1 cellular context compared by ENCODE assay signal in the genomic region with DNA sequence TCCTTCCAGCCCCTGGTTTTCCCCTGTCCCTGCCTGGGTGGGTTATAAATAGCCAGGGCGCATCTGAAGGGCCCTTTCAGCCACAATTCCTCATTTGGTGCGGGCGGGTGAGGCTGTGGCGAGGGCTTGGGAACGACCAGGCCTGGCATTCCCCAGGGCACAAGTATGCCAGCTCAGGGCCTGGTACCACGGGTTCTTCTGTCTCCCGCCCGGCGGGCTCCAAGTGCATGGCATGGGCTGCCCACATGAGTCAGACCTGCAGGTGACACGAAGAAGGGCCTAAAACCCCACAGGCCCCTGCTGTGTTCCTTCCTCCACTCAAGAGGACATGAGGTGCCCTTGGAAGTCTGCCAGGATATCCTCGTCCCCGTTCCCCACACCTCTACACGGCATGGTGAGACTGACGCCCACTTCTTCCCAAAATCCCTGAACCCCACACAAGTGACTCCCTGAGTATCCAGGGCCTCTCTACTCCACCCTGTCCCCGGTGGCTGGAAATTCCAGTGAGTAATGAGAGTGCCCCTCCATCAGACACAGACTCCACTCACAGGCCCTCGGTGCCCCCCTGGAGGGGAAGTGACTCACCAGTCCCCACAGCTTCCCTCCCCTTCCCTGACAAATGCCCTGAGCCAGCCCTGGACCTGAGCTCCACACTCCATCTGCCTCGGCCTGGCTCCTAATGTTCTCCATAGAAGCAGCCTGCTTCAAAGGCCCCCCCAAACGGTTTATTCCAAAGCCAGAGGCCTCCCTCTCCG.
A peak's percentile ranks its signal among the peaks of the same experiment; 100 is the strongest.
TF ChIP-seq lines count a peak whose summit lies in the region.

No MANE protein-coding gene starts in this region.

TF ChIP-seq in HepG2, 621 proteins besides CTCF, POLR2A, EP300 and RAD21 (continued from another document and continues in another):
- TF ChIP-seq DMTF1 (CRISPR knock-in tag; IDR thresholded peaks at IDR 0.05) (no peak), KLF6 (CRISPR knock-in tag; IDR thresholded peaks at IDR 0.05) (no peak), SRF (IDR thresholded peaks at IDR 0.05; ENCODE audit: low read depth, low read length) (no peak), NFAT5 (CRISPR knock-in tag; IDR thresholded peaks at IDR 0.05) (no peak), ZNF350 (CRISPR knock-in tag; IDR thresholded peaks at IDR 0.05; ENCODE audit: borderline replicate concordance, low read depth) (no peak), HNRNPK (IDR thresholded peaks at IDR 0.05; ENCODE audit: low read depth, low read length, poor library complexity, severe bottlenecking) (no peak), ZNF337 (CRISPR knock-in tag; IDR thresholded peaks at IDR 0.05; ENCODE audit: borderline replicate concordance, low read depth) (no peak), DDIT3 (CRISPR knock-in tag; IDR thresholded peaks at IDR 0.05) (no peak), AGO2 (optimal IDR thresholded peaks at IDR 0.05; ENCODE audit: low read depth, low read length) (no peak), YEATS2 (CRISPR knock-in tag; IDR thresholded peaks at IDR 0.05; ENCODE audit: borderline replicate concordance) (peak; percentile 19; the same call in 1 of the 2 replicates), NR2F1 (CRISPR knock-in tag; IDR thresholded peaks at IDR 0.05) (no peak), ASH2L (IDR thresholded peaks at IDR 0.05; ENCODE audit: insufficient read length, low read depth, low read length) (no peak), ZNF543 (CRISPR knock-in tag; IDR thresholded peaks at IDR 0.05) (no peak), MLLT10 (CRISPR knock-in tag; IDR thresholded peaks at IDR 0.05) (no peak), THAP11 (CRISPR knock-in tag; IDR thresholded peaks at IDR 0.05) (no peak; the same call in 1 of the 2 replicates), ZNF674 (CRISPR knock-in tag; IDR thresholded peaks at IDR 0.05; ENCODE audit: low read depth) (no peak), ATRX (CRISPR knock-in tag; IDR thresholded peaks at IDR 0.05; ENCODE audit: borderline replicate concordance) (no peak), PCBP1 (IDR thresholded peaks at IDR 0.05; ENCODE audit: borderline replicate concordance, low read depth, low read length) (no peak), ZNF446 (CRISPR knock-in tag; IDR thresholded peaks at IDR 0.05) (no peak), NCOA5 (CRISPR knock-in tag; IDR thresholded peaks at IDR 0.05) (no peak), ZBTB8A (CRISPR knock-in tag; IDR thresholded peaks at IDR 0.05; ENCODE audit: borderline replicate concordance, low read depth) (no peak), ZFAT (CRISPR knock-in tag; conservative IDR thresholded peaks at IDR 0.05) (no peak), RELA (CRISPR knock-in tag; IDR thresholded peaks at IDR 0.05) (no peak), RFX1 (IDR thresholded peaks at IDR 0.05) (no peak), ZBTB7A (CRISPR knock-in tag; IDR thresholded peaks at IDR 0.05) (no peak), E2F1 (CRISPR knock-in tag; IDR thresholded peaks at IDR 0.05) (no peak), FOXC1 (CRISPR knock-in tag; IDR thresholded peaks at IDR 0.05; ENCODE audit: borderline replicate concordance) (no peak), ZNF468 (CRISPR knock-in tag; IDR thresholded peaks at IDR 0.05) (no peak), RERE (CRISPR knock-in tag; IDR thresholded peaks at IDR 0.05; ENCODE audit: low read depth) (no peak), SRSF9 (IDR thresholded peaks at IDR 0.05; ENCODE audit: borderline replicate concordance, insufficient read depth, low read depth, low read length, poor library complexity, severe bottlenecking) (no peak)
- TF ChIP-seq, protein P1, sequence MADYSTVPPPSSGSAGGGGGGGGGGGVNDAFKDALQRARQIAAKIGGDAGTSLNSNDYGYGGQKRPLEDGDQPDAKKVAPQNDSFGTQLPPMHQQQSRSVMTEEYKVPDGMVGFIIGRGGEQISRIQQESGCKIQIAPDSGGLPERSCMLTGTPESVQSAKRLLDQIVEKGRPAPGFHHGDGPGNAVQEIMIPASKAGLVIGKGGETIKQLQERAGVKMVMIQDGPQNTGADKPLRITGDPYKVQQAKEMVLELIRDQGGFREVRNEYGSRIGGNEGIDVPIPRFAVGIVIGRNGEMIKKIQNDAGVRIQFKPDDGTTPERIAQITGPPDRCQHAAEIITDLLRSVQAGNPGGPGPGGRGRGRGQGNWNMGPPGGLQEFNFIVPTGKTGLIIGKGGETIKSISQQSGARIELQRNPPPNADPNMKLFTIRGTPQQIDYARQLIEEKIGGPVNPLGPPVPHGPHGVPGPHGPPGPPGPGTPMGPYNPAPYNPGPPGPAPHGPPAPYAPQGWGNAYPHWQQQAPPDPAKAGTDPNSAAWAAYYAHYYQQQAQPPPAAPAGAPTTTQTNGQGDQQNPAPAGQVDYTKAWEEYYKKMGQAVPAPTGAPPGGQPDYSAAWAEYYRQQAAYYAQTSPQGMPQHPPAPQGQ (CRISPR knock-in tag; IDR thresholded peaks at IDR 0.05; ENCODE audit: borderline replicate concordance): 0 out of 2 replicates have a peak, but pooled peaks have one; percentile 74
- TF ChIP-seq, protein P2, sequence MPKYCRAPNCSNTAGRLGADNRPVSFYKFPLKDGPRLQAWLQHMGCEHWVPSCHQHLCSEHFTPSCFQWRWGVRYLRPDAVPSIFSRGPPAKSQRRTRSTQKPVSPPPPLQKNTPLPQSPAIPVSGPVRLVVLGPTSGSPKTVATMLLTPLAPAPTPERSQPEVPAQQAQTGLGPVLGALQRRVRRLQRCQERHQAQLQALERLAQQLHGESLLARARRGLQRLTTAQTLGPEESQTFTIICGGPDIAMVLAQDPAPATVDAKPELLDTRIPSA (CRISPR knock-in tag; IDR thresholded peaks at IDR 0.05; ENCODE audit: borderline replicate concordance): no peak
- TF ChIP-seq, protein P3, sequence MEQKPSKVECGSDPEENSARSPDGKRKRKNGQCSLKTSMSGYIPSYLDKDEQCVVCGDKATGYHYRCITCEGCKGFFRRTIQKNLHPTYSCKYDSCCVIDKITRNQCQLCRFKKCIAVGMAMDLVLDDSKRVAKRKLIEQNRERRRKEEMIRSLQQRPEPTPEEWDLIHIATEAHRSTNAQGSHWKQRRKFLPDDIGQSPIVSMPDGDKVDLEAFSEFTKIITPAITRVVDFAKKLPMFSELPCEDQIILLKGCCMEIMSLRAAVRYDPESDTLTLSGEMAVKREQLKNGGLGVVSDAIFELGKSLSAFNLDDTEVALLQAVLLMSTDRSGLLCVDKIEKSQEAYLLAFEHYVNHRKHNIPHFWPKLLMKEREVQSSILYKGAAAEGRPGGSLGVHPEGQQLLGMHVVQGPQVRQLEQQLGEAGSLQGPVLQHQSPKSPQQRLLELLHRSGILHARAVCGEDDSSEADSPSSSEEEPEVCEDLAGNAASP (CRISPR knock-in tag; IDR thresholded peaks at IDR 0.05; ENCODE audit: borderline replicate concordance): no peak
